Comparison of ENCODE assay signal across 8 cellular contexts in genomic region chr1:209435654-209436566, GRCh38.
A peak's percentile ranks its signal among the peaks of the same experiment; 100 is the strongest.
DNase-seq lines count a peak whose midpoint lies in the region; ATAC-seq and TF ChIP-seq lines count a peak whose summit lies in the region.

No MANE protein-coding gene starts in this region.

- no peak for ATAC-seq in CD4-positive, alpha-beta T cell (ENCODE audit: poor library complexity)
- peak; percentile 86 for ATAC-seq in GM18907 (IDR thresholded peaks at IDR 0.05; ENCODE audit: unreplicated experiment)
- ATAC-seq in HG03108 (IDR thresholded peaks at IDR 0.05; ENCODE audit: unreplicated experiment), result peak; percentile 70
- ATAC-seq in activated CD8-positive, alpha-beta T cell treated with anti-CD3 and anti-CD28 coated beads for 36 hours, result peak; percentile 80
- ATAC-seq in foreskin keratinocyte, result peak; percentile 66

- no peak for TF ChIP-seq POLR2A in ovary (IDR thresholded peaks at IDR 0.05)

- TF ChIP-seq CTCF in CD4-positive, alpha-beta T cell (IDR thresholded peaks at IDR 0.05), result peak; percentile 35
- peak; percentile 68 for TF ChIP-seq CTCF in activated CD8-positive, alpha-beta T cell treated with anti-CD3 and anti-CD28 coated beads for 36 hours (IDR thresholded peaks at IDR 0.05)
- TF ChIP-seq CTCF in foreskin keratinocyte (conservative IDR thresholded peaks at IDR 0.05) (peak; percentile 98), ovary (IDR thresholded peaks at IDR 0.05) (peak in 1 of 3 donors; percentile 21)

- CTCF ChIA-PET in CD4-positive, alpha-beta T cell (lab: Charles Lee), result no interaction called here
- CTCF ChIA-PET in activated CD8-positive, alpha-beta T cell treated with anti-CD3 and anti-CD28 coated beads for 36 hours (lab: Charles Lee), result interaction anchor here (1.2 to 1.3 kb wide), 2 partner anchors 14 to 131 kb away, joined by 3 to 4 read pairs; no protein-coding TSS in a partner anchor

- no peak overlapping the region for H3K27ac Mint-ChIP-seq in CD4-positive, alpha-beta T cell
- H3K27ac Mint-ChIP-seq in activated CD8-positive, alpha-beta T cell treated with anti-CD3 and anti-CD28 coated beads for 36 hours, result no peak overlapping the region

- H3K4me1 Mint-ChIP-seq in CD4-positive, alpha-beta T cell (ENCODE audit: low read depth), result no peaks in the 10 kb centered on the region
- H3K4me1 Mint-ChIP-seq in activated CD8-positive, alpha-beta T cell treated with anti-CD3 and anti-CD28 coated beads for 36 hours (ENCODE audit: low read depth), result no peaks in the 10 kb centered on the region

- H3K4me3 Mint-ChIP-seq in CD4-positive, alpha-beta T cell, result no peak overlapping the region
- no peak overlapping the region for H3K4me3 Mint-ChIP-seq in activated CD8-positive, alpha-beta T cell treated with anti-CD3 and anti-CD28 coated beads for 36 hours

- TF ChIP-seq EP300 in ovary (IDR thresholded peaks at IDR 0.05), result no peak

- H3K9me3 ChIP-seq in CD4-positive, alpha-beta T cell (ENCODE audit: control insufficient read depth, low read length), result peaks cover 10% of the 10 kb centered on the region
- H3K9me3 ChIP-seq in ovary, result no peaks in the 10 kb centered on the region

- no peak overlapping the region for H3K27ac ChIP-seq in CD4-positive, alpha-beta T cell (ENCODE audit: low read depth, low read length)
- H3K27ac ChIP-seq in foreskin keratinocyte, result peak overlapping the region; percentile 78
- H3K27ac ChIP-seq in ovary, result no peak overlapping the region

- peak in 5 of 10 experiments; percentile 0 to 34 (median 1) for DNase-seq in CD4-positive, alpha-beta T cell
- DNase-seq in NCI-H2227 (lab: John Stamatoyannopoulos, UW; ENCODE audit: unreplicated experiment) (peak; percentile 91), foreskin keratinocyte (peak; percentile 65 to 83), ovary (peak in 3 of 5 donors; percentile 37 to 48 (median 45))
- peak; percentile 70 for DNase-seq in activated CD8-positive, alpha-beta T cell treated with anti-CD3 and anti-CD28 coated beads for 36 hours
- no peak for DNase-seq in NK-92 treated with Interleukin-12 subunit alpha and Interleukin-12 subunit beta, amount 100 ng/mL, for 24 hours (lab: John Stamatoyannopoulos, UW)

- H3K27me3 ChIP-seq in CD4-positive, alpha-beta T cell (ENCODE audit: control insufficient read depth, insufficient read depth, low read length), result peaks cover 8% of the 10 kb centered on the region
- no peaks in the 10 kb centered on the region for H3K27me3 ChIP-seq in foreskin keratinocyte
- H3K27me3 ChIP-seq in ovary, result no peaks in the 10 kb centered on the region

- H3K4me3 ChIP-seq in ovary, result no peak overlapping the region

- POLR2A ChIA-PET in CD4-positive, alpha-beta T cell (lab: Charles Lee), result no interaction called here
- POLR2A ChIA-PET in activated CD8-positive, alpha-beta T cell treated with anti-CD3 and anti-CD28 coated beads for 36 hours (lab: Charles Lee), result no interaction called here

- peaks cover 5% of the 10 kb centered on the region for H3K9me3 Mint-ChIP-seq in CD4-positive, alpha-beta T cell
- no peaks in the 10 kb centered on the region for H3K9me3 Mint-ChIP-seq in activated CD8-positive, alpha-beta T cell treated with anti-CD3 and anti-CD28 coated beads for 36 hours

- intact Hi-C loops in CD4-positive, alpha-beta T cell (cut with DNase I, micrococcal nuclease), result no loop called here
- intact Hi-C loops in activated CD8-positive, alpha-beta T cell treated with anti-CD3 and anti-CD28 coated beads for 36 hours (cut with micrococcal nuclease), result no loop called here
- intact Hi-C loops in ovary (cut with DNase I), result no loop called here

- H3K27me3 Mint-ChIP-seq in CD4-positive, alpha-beta T cell, result peaks cover 53% of the 10 kb centered on the region
- H3K27me3 Mint-ChIP-seq in activated CD8-positive, alpha-beta T cell treated with anti-CD3 and anti-CD28 coated beads for 36 hours, result peaks cover 11% of the 10 kb centered on the region

- 26 to 32% (median 32%) methylated on average over 6 of the region's 6 CpGs for WGBS in ovary, 3 donors

- H3K4me1 ChIP-seq in foreskin keratinocyte (peaks cover 6% of the 10 kb centered on the region), ovary (ENCODE audit: insufficient read depth) (no peaks in the 10 kb centered on the region)

- no peaks in the 10 kb centered on the region for H3K36me3 ChIP-seq in ovary

- no peaks in the 10 kb centered on the region for H3K36me3 Mint-ChIP-seq in CD4-positive, alpha-beta T cell (ENCODE audit: low read depth)
- no peaks in the 10 kb centered on the region for H3K36me3 Mint-ChIP-seq in activated CD8-positive, alpha-beta T cell treated with anti-CD3 and anti-CD28 coated beads for 36 hours (ENCODE audit: low read depth)
